8 cellular contexts compared by ENCODE assay signal in genomic region chr16:73047536-73048291, GRCh38. TPM values are rescaled to one million over a fixed set of nuclear protein-coding genes. Genes with fewer than 3 reads are reported as not detected.
A peak's percentile ranks its signal among the peaks of the same experiment; 100 is the strongest.
DNase-seq lines count a peak whose midpoint lies in the region; ATAC-seq and TF ChIP-seq lines count a peak whose summit lies in the region.

Gene ZFHX3, minus strand, starts transcription at chr16:73048128. Its CDS starts 87,983 bp downstream, at chr16:72960145.

- DNase-seq in SHP77 treated with DMSO at 0.1 percent for 48 hours (lab: John Stamatoyannopoulos, UW) = peak; percentile 21
- no peak for DNase-seq in chondrocyte (ENCODE audit: low spot score)
- DNase-seq in left kidney (ENCODE audit: low read depth, low spot score) = peak; percentile 93
- no peak for DNase-seq in inferior parietal cortex (ENCODE audit: extremely low spot score)

- H3K4me2 ChIP-seq in DOHH2 (ENCODE audit: low read length) = peak within 1 kb of the TSS; percentile 95

- H3K27me3 ChIP-seq in DOHH2 (ENCODE audit: control insufficient read depth, low read length) = peaks cover 19% of the 10 kb centered on the region

- peak; percentile 68 for ATAC-seq in GM19328 (IDR thresholded peaks at IDR 0.05; ENCODE audit: unreplicated experiment)
- ATAC-seq in HG03354 (IDR thresholded peaks at IDR 0.05; ENCODE audit: poor library complexity, severe bottlenecking, unreplicated experiment) = peak; percentile 83
- ATAC-seq in stimulated activated memory B cell treated with anti-CD40 and anti-IgM and Interleukin-4, amounts not matched to agents 10 μg/mL and 1 μg/mL and 100 μg/mL, for 72 hours = peak; percentile 83

- no peaks in the 10 kb centered on the region for H3K36me3 ChIP-seq in DOHH2 (ENCODE audit: control insufficient read depth, low read length)

- H3K79me2 ChIP-seq in DOHH2 (ENCODE audit: control insufficient read depth, low read length) = peaks cover 82% of the 10 kb centered on the region

- peaks cover 48% of the 10 kb centered on the region for H3K4me1 Mint-ChIP-seq in chondrocyte (ENCODE audit: low read depth)
- peaks cover 30% of the 10 kb centered on the region for H3K4me1 Mint-ChIP-seq in stimulated activated memory B cell treated with anti-CD40 and anti-IgM and Interleukin-4, amounts not matched to agents 10 μg/mL and 1 μg/mL and 100 μg/mL, for 72 hours

- H3K27ac ChIP-seq in DOHH2 (ENCODE audit: low read depth, low read length) = no peak within 1 kb of the TSS

- peaks cover 13% of the 10 kb centered on the region; the same call in 1 of the 2 replicates for H3F3A ChIP-seq in DOHH2 (ENCODE audit: control insufficient read depth, insufficient read depth)

- peaks cover 19% of the 10 kb centered on the region for H4K20me1 ChIP-seq in DOHH2 (ENCODE audit: control insufficient read depth, insufficient read depth, low read depth, low read length)

- H3K36me3 Mint-ChIP-seq in chondrocyte (ENCODE audit: low read depth) = peaks cover 2% of the 10 kb centered on the region
- no peaks in the 10 kb centered on the region for H3K36me3 Mint-ChIP-seq in stimulated activated memory B cell treated with anti-CD40 and anti-IgM and Interleukin-4, amounts not matched to agents 10 μg/mL and 1 μg/mL and 100 μg/mL, for 72 hours

- H3K27me3 Mint-ChIP-seq in chondrocyte (ENCODE audit: low read depth) = no peaks in the 10 kb centered on the region
- no peaks in the 10 kb centered on the region for H3K27me3 Mint-ChIP-seq in stimulated activated memory B cell treated with anti-CD40 and anti-IgM and Interleukin-4, amounts not matched to agents 10 μg/mL and 1 μg/mL and 100 μg/mL, for 72 hours

- H3K9me2 ChIP-seq in DOHH2 (replicated peaks; ENCODE audit: control insufficient read depth, low read length) = no peaks in the 10 kb centered on the region

- peak within 1 kb of the TSS; percentile 97 for H3K27ac Mint-ChIP-seq in chondrocyte (ENCODE audit: unreplicated experiment)
- peak within 1 kb of the TSS; percentile 69 for H3K27ac Mint-ChIP-seq in stimulated activated memory B cell treated with anti-CD40 and anti-IgM and Interleukin-4, amounts not matched to agents 10 μg/mL and 1 μg/mL and 100 μg/mL, for 72 hours

- peaks cover 40% of the 10 kb centered on the region for H3K4me1 ChIP-seq in DOHH2 (ENCODE audit: control insufficient read depth, low read length)

- TF ChIP-seq CTCF in DOHH2 (IDR thresholded peaks at IDR 0.05; ENCODE audit: low read depth, low read length, poor library complexity, severe bottlenecking) = no peak
- peak; percentile 64 for TF ChIP-seq CTCF in chondrocyte (IDR thresholded peaks at IDR 0.05)

- peak within 1 kb of the TSS; percentile 75 for H3K4me3 ChIP-seq in DOHH2 (ENCODE audit: low read length)

- H3K9me3 Mint-ChIP-seq in chondrocyte (ENCODE audit: low read depth) = no peaks in the 10 kb centered on the region
- H3K9me3 Mint-ChIP-seq in stimulated activated memory B cell treated with anti-CD40 and anti-IgM and Interleukin-4, amounts not matched to agents 10 μg/mL and 1 μg/mL and 100 μg/mL, for 72 hours = no peaks in the 10 kb centered on the region

- no peaks in the 10 kb centered on the region for H3K9me3 ChIP-seq in DOHH2 (ENCODE audit: control insufficient read depth, insufficient read depth, low read length)

- peak within 1 kb of the TSS; percentile 94 for H3K4me3 Mint-ChIP-seq in chondrocyte (ENCODE audit: unreplicated experiment)
- peak within 1 kb of the TSS; percentile 77 for H3K4me3 Mint-ChIP-seq in stimulated activated memory B cell treated with anti-CD40 and anti-IgM and Interleukin-4, amounts not matched to agents 10 μg/mL and 1 μg/mL and 100 μg/mL, for 72 hours

RNA-seq across cellular contexts. Expression of gene ZFHX3, which starts in this region (rescaled TPM):
- 74.4 to 91.0 TPM (median 86.8 TPM) in 3 replicates for total RNA-seq in chondrocyte

Comparison
In these comparisons a context has a peak if more than half of its experiments do, and no peak if none do; other contexts are left out.
1. DNase-seq: peak in SHP77 treated with DMSO at 0.1 percent for 48 hours (single experiment) and left kidney (single experiment); none in chondrocyte (single experiment) and inferior parietal cortex (single experiment).
2. Peak in every context shown above with its lines, with median percentiles within 50 percentile points of each other: ATAC-seq.